Comparison of ENCODE assay signal across 8 cellular contexts in the genomic region with DNA sequence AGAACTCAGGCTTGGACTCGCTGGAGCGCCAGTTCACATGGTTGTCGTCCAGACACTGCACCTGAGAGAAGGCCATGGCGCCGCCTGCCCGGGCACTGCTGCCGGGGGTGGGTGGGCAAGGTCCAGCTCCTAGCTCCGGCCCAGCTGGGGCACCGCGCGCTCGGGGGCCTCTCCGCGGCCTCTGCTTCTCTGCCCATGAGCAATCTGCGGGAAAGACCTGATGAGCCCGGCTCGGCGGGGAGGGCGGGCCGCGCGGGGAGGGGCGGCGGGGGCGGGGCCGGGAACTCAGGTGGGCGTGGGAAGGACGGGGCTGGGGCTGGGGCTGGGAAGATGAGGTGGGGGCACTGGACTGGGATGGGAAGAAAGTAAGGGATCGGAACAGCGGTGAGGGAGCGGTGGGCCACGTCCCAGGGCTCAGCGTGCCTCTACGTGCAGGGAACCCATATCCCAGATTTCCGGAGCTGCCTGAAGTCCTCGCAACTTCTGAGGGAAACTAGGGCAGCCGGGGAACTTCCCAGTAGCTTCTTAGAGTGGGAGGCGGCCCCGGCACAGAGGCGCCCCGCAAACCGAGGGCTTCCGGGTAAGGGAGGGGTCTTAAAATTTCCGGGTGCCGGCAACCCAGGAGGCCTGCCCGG. TPM values are rescaled to one million over a fixed set of nuclear protein-coding genes. Genes with fewer than 3 reads are reported as not detected.
DNase-seq lines count a peak whose midpoint lies in the region; ATAC-seq and TF ChIP-seq lines count a peak whose summit lies in the region.

No MANE protein-coding gene starts in this region.

- ATAC-seq in HG02798 (IDR thresholded peaks at IDR 0.05; ENCODE audit: poor library complexity, unreplicated experiment), result peak; percentile 29
- peak; percentile 35 to 55 for ATAC-seq in activated naive CD4-positive, alpha-beta T cell treated with anti-CD3 and anti-CD28 coated beads, Interleukin-2, amount 50 U/mL, for 72 hours

- DNase-seq in GM10266 (ENCODE audit: extremely low spot score) (peak; percentile 72), RKO (ENCODE audit: low spot score) (peak; percentile 81), hepatic stellate cell (ENCODE audit: low spot score) (peak; percentile 57), cerebellar nuclear complex (lab: John Stamatoyannopoulos, UW) (no peak), NCI-H1092 (lab: John Stamatoyannopoulos, UW) (no peak)
- peak; percentile 41 to 69 for DNase-seq in activated naive CD4-positive, alpha-beta T cell treated with anti-CD3 and anti-CD28 coated beads, Interleukin-2, amount 50 U/mL, for 72 hours (ENCODE audit: low spot score in 2 of 2)

- no peaks in the 10 kb centered on the region for H3K9me3 Mint-ChIP-seq in activated naive CD4-positive, alpha-beta T cell treated with anti-CD3 and anti-CD28 coated beads, Interleukin-2, amount 50 U/mL, for 72 hours

- H3K27ac ChIP-seq in skin epidermis, result peak overlapping the region; percentile 43 to 93 (median 84)

- peak overlapping the region; percentile 80 to 87 for H3K27ac Mint-ChIP-seq in activated naive CD4-positive, alpha-beta T cell treated with anti-CD3 and anti-CD28 coated beads, Interleukin-2, amount 50 U/mL, for 72 hours

- peaks cover 7 to 9% of the 10 kb centered on the region in 2 donors for H3K36me3 Mint-ChIP-seq in activated naive CD4-positive, alpha-beta T cell treated with anti-CD3 and anti-CD28 coated beads, Interleukin-2, amount 50 U/mL, for 72 hours

- TF ChIP-seq CTCF in GM10266 (IDR thresholded peaks at IDR 0.05; ENCODE audit: control insufficient read depth, insufficient read depth, low read depth, missing control alignments), result no peak

- peak overlapping the region; percentile 35 to 66 (median 54) for H3K4me3 ChIP-seq in skin epidermis

RNA-seq across cellular contexts. Expression of a gene that starts 0.5 kb away (rescaled TPM):
- total RNA-seq in activated naive CD4-positive, alpha-beta T cell treated with anti-CD3 and anti-CD28 coated beads, Interleukin-2, amount 50 U/mL, for 72 hours, result 10 to 100 TPM in 1 of 2 donors, 1 to 10 TPM in 1; 9.4 to 13.7 TPM

RNA-seq across cellular contexts. Expression of a gene that starts 42.7 kb away (rescaled TPM):
- total RNA-seq in activated naive CD4-positive, alpha-beta T cell treated with anti-CD3 and anti-CD28 coated beads, Interleukin-2, amount 50 U/mL, for 72 hours, result 10 to 100 TPM; 12.7 to 13.7 TPM

RNA-seq across cellular contexts. Expression of a gene that starts 52.1 kb away (rescaled TPM):
- not detected for total RNA-seq in activated naive CD4-positive, alpha-beta T cell treated with anti-CD3 and anti-CD28 coated beads, Interleukin-2, amount 50 U/mL, for 72 hours

Comparison
In these comparisons a context has a peak if more than half of its experiments do, and no peak if none do; other contexts are left out.
1. DNase-seq: peak in GM10266 (single experiment), RKO (single experiment), activated naive CD4-positive, alpha-beta T cell treated with anti-CD3 and anti-CD28 coated beads, Interleukin-2, amount 50 U/mL, for 72 hours (2 of 2) and hepatic stellate cell (single experiment); none in cerebellar nuclear complex (0 of 2) and NCI-H1092 (single experiment).